Comparison of ENCODE assay signal across 14 cellular contexts in genomic region chr3:56914646-56915045, GRCh38.
DNase-seq lines count a peak whose midpoint lies in the region; ATAC-seq and TF ChIP-seq lines count a peak whose summit lies in the region.
"Had no signal": no experiment of that assay in that cellular context is flagged by ENCODE, and none has a peak within 500 bp of the region (broad histone marks: within the 10 kb centered on the region; RNA-seq: fewer than 3 reads in every experiment).

No MANE protein-coding gene starts in this region.

- H3K4me3 Mint-ChIP-seq in activated T-cell treated with anti-CD3 and anti-CD28 coated beads, Interleukin-2, amount 50 U/mL, for 24 hours: peak overlapping the region; percentile 79
- H3K4me3 Mint-ChIP-seq in IgD-negative memory B cell (peak overlapping the region; percentile 84 to 93 (median 86)), natural killer cell (peak overlapping the region; percentile 86)
- H3K4me3 Mint-ChIP-seq in activated T-helper 1 cell treated with anti-CD3 and anti-CD28 coated beads, Interleukin-12 subunit alpha, Interleukin-12 subunit beta, Interleukin-2, Interleukin-4 antibody, amounts not matched to agents 30 ng/mL and 10 ng/mL and 1 ng/mL, durations not matched to agents 14 hours and 24 hours and 36 hours: peak overlapping the region; percentile 89
- H3K4me3 Mint-ChIP-seq: stimulated activated naive B cell treated with anti-CD40 and anti-IgM and Interleukin-4, amounts not matched to agents 10 μg/mL and 1 μg/mL and 100 μg/mL, for 72 hours had no signal

- peaks cover 90% of the 10 kb centered on the region for H3K4me1 Mint-ChIP-seq in activated T-cell treated with anti-CD3 and anti-CD28 coated beads, Interleukin-2, amount 50 U/mL, for 24 hours (ENCODE audit: low read depth)
- peaks cover 45 to 52% (median 46%) of the 10 kb centered on the region in 3 donors for H3K4me1 Mint-ChIP-seq in IgD-negative memory B cell
- H3K4me1 Mint-ChIP-seq in activated T-helper 1 cell treated with anti-CD3 and anti-CD28 coated beads, Interleukin-12 subunit alpha, Interleukin-12 subunit beta, Interleukin-2, Interleukin-4 antibody, amounts not matched to agents 30 ng/mL and 10 ng/mL and 1 ng/mL, durations not matched to agents 14 hours and 24 hours and 36 hours (ENCODE audit: low read depth): peaks cover 65% of the 10 kb centered on the region
- peaks cover 47 to 56% of the 10 kb centered on the region in 2 donors for H3K4me1 Mint-ChIP-seq in natural killer cell

- no peak for DNase-seq in activated T-cell treated with anti-CD3 and anti-CD28 coated beads, Interleukin-2, amount 50 U/mL, for 24 hours
- no peak for DNase-seq in activated T-cell treated with anti-CD3 and anti-CD28 coated beads for 4 hours
- no peak for DNase-seq in activated T-helper 1 cell treated with anti-CD3 and anti-CD28 coated beads, Interleukin-12 subunit alpha, Interleukin-12 subunit beta, Interleukin-2, Interleukin-4 antibody, amounts not matched to agents 30 ng/mL and 10 ng/mL and 1 ng/mL, durations not matched to agents 14 hours and 24 hours and 36 hours (ENCODE audit: low spot score)
- DNase-seq in natural killer cell: no peak
- no peak for DNase-seq in germinal center (ENCODE audit: low spot score)
- DNase-seq in retina: no peak
- DNase-seq: activated gamma-delta T cell treated with Interleukin-2 at 50 U/mL for 16 hours; GM23248; right lobe of liver; stimulated activated naive B cell treated with anti-CD40 and anti-IgM and Interleukin-4, amounts not matched to agents 10 μg/mL and 1 μg/mL and 100 μg/mL, for 72 hours; SW 1271 had no signal

- TF ChIP-seq CTCF in natural killer cell (IDR thresholded peaks at IDR 0.05): no peak

- H3K9me3 Mint-ChIP-seq in activated T-cell treated with anti-CD3 and anti-CD28 coated beads, Interleukin-2, amount 50 U/mL, for 24 hours: no peaks in the 10 kb centered on the region
- no peaks in the 10 kb centered on the region for H3K9me3 Mint-ChIP-seq in IgD-negative memory B cell
- H3K9me3 Mint-ChIP-seq in activated T-helper 1 cell treated with anti-CD3 and anti-CD28 coated beads, Interleukin-12 subunit alpha, Interleukin-12 subunit beta, Interleukin-2, Interleukin-4 antibody, amounts not matched to agents 30 ng/mL and 10 ng/mL and 1 ng/mL, durations not matched to agents 14 hours and 24 hours and 36 hours: no peaks in the 10 kb centered on the region
- H3K9me3 Mint-ChIP-seq in natural killer cell: no peaks in the 10 kb centered on the region
- H3K9me3 Mint-ChIP-seq: stimulated activated naive B cell treated with anti-CD40 and anti-IgM and Interleukin-4, amounts not matched to agents 10 μg/mL and 1 μg/mL and 100 μg/mL, for 72 hours had no signal

- H3K36me3 Mint-ChIP-seq in activated T-cell treated with anti-CD3 and anti-CD28 coated beads, Interleukin-2, amount 50 U/mL, for 24 hours (ENCODE audit: low read depth): peaks cover 12% of the 10 kb centered on the region
- no peaks in the 10 kb centered on the region for H3K36me3 Mint-ChIP-seq in IgD-negative memory B cell
- H3K36me3 Mint-ChIP-seq in activated T-helper 1 cell treated with anti-CD3 and anti-CD28 coated beads, Interleukin-12 subunit alpha, Interleukin-12 subunit beta, Interleukin-2, Interleukin-4 antibody, amounts not matched to agents 30 ng/mL and 10 ng/mL and 1 ng/mL, durations not matched to agents 14 hours and 24 hours and 36 hours (ENCODE audit: low read depth): peaks cover 10% of the 10 kb centered on the region
- H3K36me3 Mint-ChIP-seq in natural killer cell: no peaks in the 10 kb centered on the region
- H3K36me3 Mint-ChIP-seq: stimulated activated naive B cell treated with anti-CD40 and anti-IgM and Interleukin-4, amounts not matched to agents 10 μg/mL and 1 μg/mL and 100 μg/mL, for 72 hours had no signal

- ATAC-seq in natural killer cell (no peak), GM19452 (IDR thresholded peaks at IDR 0.05; ENCODE audit: unreplicated experiment) (no peak)
- ATAC-seq: activated CD4-positive, CD25-positive, alpha-beta regulatory T cell treated with anti-CD3 and anti-CD28 coated beads, Interleukin-2, amount 50 U/mL, for 24 hours; right lobe of liver; stimulated activated naive B cell treated with anti-CD40 and anti-IgM and Interleukin-4, amounts not matched to agents 10 μg/mL and 1 μg/mL and 100 μg/mL, for 72 hours had no signal

- H3K27me3 Mint-ChIP-seq in activated T-cell treated with anti-CD3 and anti-CD28 coated beads, Interleukin-2, amount 50 U/mL, for 24 hours: no peaks in the 10 kb centered on the region
- no peaks in the 10 kb centered on the region for H3K27me3 Mint-ChIP-seq in IgD-negative memory B cell
- no peaks in the 10 kb centered on the region for H3K27me3 Mint-ChIP-seq in activated T-helper 1 cell treated with anti-CD3 and anti-CD28 coated beads, Interleukin-12 subunit alpha, Interleukin-12 subunit beta, Interleukin-2, Interleukin-4 antibody, amounts not matched to agents 30 ng/mL and 10 ng/mL and 1 ng/mL, durations not matched to agents 14 hours and 24 hours and 36 hours (ENCODE audit: insufficient read depth)
- no peaks in the 10 kb centered on the region for H3K27me3 Mint-ChIP-seq in natural killer cell (ENCODE audit: low read depth in 2 of 2)
- H3K27me3 Mint-ChIP-seq: stimulated activated naive B cell treated with anti-CD40 and anti-IgM and Interleukin-4, amounts not matched to agents 10 μg/mL and 1 μg/mL and 100 μg/mL, for 72 hours had no signal

- H3K27ac Mint-ChIP-seq in activated T-cell treated with anti-CD3 and anti-CD28 coated beads, Interleukin-2, amount 50 U/mL, for 24 hours: peak overlapping the region; percentile 95
- peak overlapping the region; percentile 82 to 98 (median 92) for H3K27ac Mint-ChIP-seq in IgD-negative memory B cell
- H3K27ac Mint-ChIP-seq in activated T-helper 1 cell treated with anti-CD3 and anti-CD28 coated beads, Interleukin-12 subunit alpha, Interleukin-12 subunit beta, Interleukin-2, Interleukin-4 antibody, amounts not matched to agents 30 ng/mL and 10 ng/mL and 1 ng/mL, durations not matched to agents 14 hours and 24 hours and 36 hours: peak overlapping the region; percentile 88
- H3K27ac Mint-ChIP-seq in natural killer cell: peak overlapping the region; percentile 80 to 85

- intact Hi-C loops in activated T-helper 1 cell treated with anti-CD3 and anti-CD28 coated beads, Interleukin-12 subunit alpha, Interleukin-12 subunit beta, Interleukin-2, Interleukin-4 antibody, amounts not matched to agents 30 ng/mL and 10 ng/mL and 1 ng/mL, durations not matched to agents 14 hours and 24 hours and 36 hours (cut with micrococcal nuclease): loop anchor here (5.0 kb wide), 4 partner anchors 212 to 357 kb away; partner anchors contain the start of genes APPL1, CCDC66 and TASOR
- intact Hi-C loops in natural killer cell (cut with micrococcal nuclease): loop anchor here (5.0 to 10.0 kb wide), 3 partner anchors 50 to 212 kb away; partner anchors contain the start of gene ARHGEF3
